Comparison of ENCODE assay signal across 15 cellular contexts in genomic region chr11:46574656-46575055, GRCh38. TPM values are rescaled to one million over a fixed set of nuclear protein-coding genes. Genes with fewer than 3 reads are reported as not detected.
DNase-seq lines count a peak whose midpoint lies in the region; ATAC-seq and TF ChIP-seq lines count a peak whose summit lies in the region.
"Had no signal": no experiment of that assay in that cellular context is flagged by ENCODE, and none has a peak within 500 bp of the region (broad histone marks: within the 10 kb centered on the region; RNA-seq: fewer than 3 reads in every experiment).

No MANE protein-coding gene starts in this region.

- H3K4me1 Mint-ChIP-seq in activated CD4-positive, alpha-beta T cell treated with anti-CD3 and anti-CD28 coated beads for 36 hours, result peaks cover 37% of the 10 kb centered on the region
- H3K4me1 Mint-ChIP-seq in activated naive CD4-positive, alpha-beta T cell treated with anti-CD3 and anti-CD28 coated beads, Interleukin-2, amount 10 ng/mL, durations not matched to agents 7 days and 5 days, result peaks cover 24% of the 10 kb centered on the region
- H3K4me1 Mint-ChIP-seq in stimulated activated memory B cell treated with anti-CD40 and anti-IgM and Interleukin-4, amounts not matched to agents 10 μg/mL and 1 μg/mL and 100 μg/mL, for 72 hours, result peaks cover 37% of the 10 kb centered on the region

- H3K36me3 ChIP-seq in DND-41 (ENCODE audit: insufficient read depth, low read length), result peaks cover 8% of the 10 kb centered on the region
- H3K36me3 ChIP-seq: HAP-1 had no signal

- intact Hi-C loops in activated CD4-positive, alpha-beta T cell treated with anti-CD3 and anti-CD28 coated beads for 36 hours (cut with DNase I, micrococcal nuclease), result no loop called here

- peaks cover 34% of the 10 kb centered on the region; the same call in 1 of the 2 replicates for H4K20me1 ChIP-seq in DND-41 (ENCODE audit: insufficient read depth, low read length)

- peaks cover 92% of the 10 kb centered on the region for H3K79me2 ChIP-seq in DND-41 (ENCODE audit: insufficient read depth, low read length)

- peaks cover 3% of the 10 kb centered on the region; the same call in 1 of the 2 replicates for H3K4me1 ChIP-seq in DND-41 (ENCODE audit: insufficient read depth, low read length)
- H3K4me1 ChIP-seq: HAP-1 had no signal

- H3K4me3 Mint-ChIP-seq in activated CD4-positive, alpha-beta T cell treated with anti-CD3 and anti-CD28 coated beads for 36 hours, result no peak overlapping the region
- H3K4me3 Mint-ChIP-seq in activated naive CD4-positive, alpha-beta T cell treated with anti-CD3 and anti-CD28 coated beads, Interleukin-2, amount 10 ng/mL, durations not matched to agents 7 days and 5 days, result no peak overlapping the region
- no peak overlapping the region for H3K4me3 Mint-ChIP-seq in stimulated activated memory B cell treated with anti-CD40 and anti-IgM and Interleukin-4, amounts not matched to agents 10 μg/mL and 1 μg/mL and 100 μg/mL, for 72 hours
- H3K4me3 Mint-ChIP-seq: CD4-positive, alpha-beta T cell had no signal

- no peak overlapping the region for H3K9ac ChIP-seq in DND-41 (ENCODE audit: low read depth, low read length)

- peak; percentile 55 for ATAC-seq in activated CD4-positive, alpha-beta T cell treated with anti-CD3 and anti-CD28 coated beads for 36 hours
- ATAC-seq in DND-41 (ENCODE audit: insufficient read depth, low read depth) (no peak), HG02885 (IDR thresholded peaks at IDR 0.05; ENCODE audit: poor library complexity, unreplicated experiment) (no peak)
- no peak for ATAC-seq in stimulated activated memory B cell treated with anti-CD40 and anti-IgM and Interleukin-4, amounts not matched to agents 10 μg/mL and 1 μg/mL and 100 μg/mL, for 72 hours

- no peak overlapping the region for H3K4me3 ChIP-seq in DND-41 (ENCODE audit: low read depth in 1 of 2, low read length in 2 of 2)
- H3K4me3 ChIP-seq: HAP-1 had no signal

- no peak overlapping the region for H3K4me2 ChIP-seq in DND-41 (ENCODE audit: insufficient read depth, low read length)

- no peak for TF ChIP-seq CTCF in DND-41 (IDR thresholded peaks at IDR 0.05; ENCODE audit: borderline replicate concordance, extremely low read depth, low read length, poor library complexity, severe bottlenecking)

- no peak overlapping the region for H2AFZ ChIP-seq in DND-41 (ENCODE audit: low read depth, low read length)

- H3K27me3 ChIP-seq in DND-41 (ENCODE audit: insufficient read depth, low read length, poor library complexity), result no peaks in the 10 kb centered on the region

- H3K27ac Mint-ChIP-seq in activated CD4-positive, alpha-beta T cell treated with anti-CD3 and anti-CD28 coated beads for 36 hours, result peak overlapping the region; percentile 55
- peak overlapping the region; percentile 38 for H3K27ac Mint-ChIP-seq in activated naive CD4-positive, alpha-beta T cell treated with anti-CD3 and anti-CD28 coated beads, Interleukin-2, amount 10 ng/mL, durations not matched to agents 7 days and 5 days
- peak overlapping the region; percentile 46 for H3K27ac Mint-ChIP-seq in stimulated activated memory B cell treated with anti-CD40 and anti-IgM and Interleukin-4, amounts not matched to agents 10 μg/mL and 1 μg/mL and 100 μg/mL, for 72 hours
- H3K27ac Mint-ChIP-seq: CD4-positive, alpha-beta T cell had no signal

- DNase-seq in activated CD4-positive, alpha-beta T cell treated with anti-CD3 and anti-CD28 coated beads for 36 hours, result no peak
- DNase-seq in activated CD4-positive, alpha-beta T cell treated with anti-CD3 and anti-CD28 coated beads for 4 hours, result no peak
- no peak for DNase-seq in activated naive CD4-positive, alpha-beta T cell treated with anti-CD3 and anti-CD28 coated beads, Interleukin-2, amount 10 ng/mL, durations not matched to agents 7 days and 5 days
- DNase-seq in activated naive CD4-positive, alpha-beta T cell treated with Interleukin-2 at 50 U/mL for 16 hours, result no peak
- DNase-seq in DND-41 (no peak), hepatic stellate cell (ENCODE audit: low spot score) (no peak)
- DNase-seq: ACHN; C1 segment of cervical spinal cord; CD4-positive, alpha-beta T cell; DMS79; EL had no signal

- CTCF ChIA-PET in activated CD4-positive, alpha-beta T cell treated with anti-CD3 and anti-CD28 coated beads for 36 hours (lab: Charles Lee), result interaction anchor here (0.6 to 1.5 kb wide), 2 partner anchors 16 to 96 kb away, joined by 4 to 5 read pairs; no protein-coding TSS in a partner anchor
- CTCF ChIA-PET in activated naive CD4-positive, alpha-beta T cell treated with anti-CD3 and anti-CD28 coated beads, Interleukin-2, amount 10 ng/mL, durations not matched to agents 7 days and 5 days (lab: Charles Lee), result no interaction called here

- H3K9me3 ChIP-seq in DND-41 (ENCODE audit: insufficient read depth, low read length, severe bottlenecking), result no peaks in the 10 kb centered on the region
- H3K9me3 ChIP-seq: HAP-1 had no signal

- POLR2A ChIA-PET in activated CD4-positive, alpha-beta T cell treated with anti-CD3 and anti-CD28 coated beads for 36 hours (lab: Charles Lee), result interaction anchor here (0.7 kb wide), 1 partner anchor 41 kb away, joined by 3 read pairs; no protein-coding TSS in a partner anchor

- H3K27ac ChIP-seq in DND-41 (ENCODE audit: low read length), result peak overlapping the region; percentile 44; the same call in 1 of the 2 replicates
- H3K27ac ChIP-seq: HL-60 had no signal

- no peaks in the 10 kb centered on the region for H3K9me3 Mint-ChIP-seq in activated CD4-positive, alpha-beta T cell treated with anti-CD3 and anti-CD28 coated beads for 36 hours (ENCODE audit: low read depth)
- no peaks in the 10 kb centered on the region for H3K9me3 Mint-ChIP-seq in activated naive CD4-positive, alpha-beta T cell treated with anti-CD3 and anti-CD28 coated beads, Interleukin-2, amount 10 ng/mL, durations not matched to agents 7 days and 5 days
- peaks cover 3% of the 10 kb centered on the region for H3K9me3 Mint-ChIP-seq in stimulated activated memory B cell treated with anti-CD40 and anti-IgM and Interleukin-4, amounts not matched to agents 10 μg/mL and 1 μg/mL and 100 μg/mL, for 72 hours

- H3K27me3 Mint-ChIP-seq in activated CD4-positive, alpha-beta T cell treated with anti-CD3 and anti-CD28 coated beads for 36 hours, result no peaks in the 10 kb centered on the region
- H3K27me3 Mint-ChIP-seq in activated naive CD4-positive, alpha-beta T cell treated with anti-CD3 and anti-CD28 coated beads, Interleukin-2, amount 10 ng/mL, durations not matched to agents 7 days and 5 days, result no peaks in the 10 kb centered on the region
- H3K27me3 Mint-ChIP-seq in stimulated activated memory B cell treated with anti-CD40 and anti-IgM and Interleukin-4, amounts not matched to agents 10 μg/mL and 1 μg/mL and 100 μg/mL, for 72 hours, result no peaks in the 10 kb centered on the region
- H3K27me3 Mint-ChIP-seq: CD4-positive, alpha-beta T cell had no signal

- peaks cover 25% of the 10 kb centered on the region for H3K36me3 Mint-ChIP-seq in activated CD4-positive, alpha-beta T cell treated with anti-CD3 and anti-CD28 coated beads for 36 hours (ENCODE audit: low read depth)
- H3K36me3 Mint-ChIP-seq in activated naive CD4-positive, alpha-beta T cell treated with anti-CD3 and anti-CD28 coated beads, Interleukin-2, amount 10 ng/mL, durations not matched to agents 7 days and 5 days, result peaks cover 14% of the 10 kb centered on the region
- peaks cover 19% of the 10 kb centered on the region for H3K36me3 Mint-ChIP-seq in stimulated activated memory B cell treated with anti-CD40 and anti-IgM and Interleukin-4, amounts not matched to agents 10 μg/mL and 1 μg/mL and 100 μg/mL, for 72 hours

RNA-seq across cellular contexts. Expression of gene AMBRA1, which starts 19.2 kb away (rescaled TPM):
- total RNA-seq in activated CD4-positive, alpha-beta T cell treated with anti-CD3 and anti-CD28 coated beads for 36 hours, result 10 to 100 TPM; 24.8 to 26.4 TPM

RNA-seq across cellular contexts. Expression of gene HARBI1, which starts 42.4 kb away (rescaled TPM):
- 1 to 10 TPM; 2.3 to 2.7 TPM for total RNA-seq in activated CD4-positive, alpha-beta T cell treated with anti-CD3 and anti-CD28 coated beads for 36 hours

RNA-seq across cellular contexts. Expression of gene ATG13, which starts 42.7 kb away (rescaled TPM):
- 10 to 100 TPM; 39.4 to 56.4 TPM for total RNA-seq in activated CD4-positive, alpha-beta T cell treated with anti-CD3 and anti-CD28 coated beads for 36 hours
